ENCODE assay signal across 2 cellular contexts in genomic region chr7:10779465-10780399, GRCh38.
A peak's percentile ranks its signal among the peaks of the same experiment; 100 is the strongest.
TF ChIP-seq lines count a peak whose summit lies in the region.

No MANE protein-coding gene starts in this region.

TF ChIP-seq in GM23338, 12 proteins besides CTCF, POLR2A, EP300 and RAD21 (continued from another document):
- TF ChIP-seq ZNF462 (CRISPR knock-in tag; IDR thresholded peaks at IDR 0.05) = no peak
- TF ChIP-seq CREB1 (CRISPR knock-in tag; IDR thresholded peaks at IDR 0.05; ENCODE audit: low read depth) = no peak
- no peak for TF ChIP-seq JUNB (IDR thresholded peaks at IDR 0.05; ENCODE audit: unreplicated experiment)
- no peak for TF ChIP-seq REST (IDR thresholded peaks at IDR 0.05; ENCODE audit: unreplicated experiment)

TF ChIP-seq in HepG2, 621 proteins besides CTCF, POLR2A, EP300 and RAD21 (continued from another document):
- TF ChIP-seq ZNF687 (CRISPR knock-in tag; IDR thresholded peaks at IDR 0.05) (0 out of 2 replicates have a peak, but pooled peaks have one; percentile 16), NAIF1 (CRISPR knock-in tag; IDR thresholded peaks at IDR 0.05; ENCODE audit: borderline replicate concordance) (no peak)
